8 cellular contexts compared by ENCODE assay signal in the genomic region with DNA sequence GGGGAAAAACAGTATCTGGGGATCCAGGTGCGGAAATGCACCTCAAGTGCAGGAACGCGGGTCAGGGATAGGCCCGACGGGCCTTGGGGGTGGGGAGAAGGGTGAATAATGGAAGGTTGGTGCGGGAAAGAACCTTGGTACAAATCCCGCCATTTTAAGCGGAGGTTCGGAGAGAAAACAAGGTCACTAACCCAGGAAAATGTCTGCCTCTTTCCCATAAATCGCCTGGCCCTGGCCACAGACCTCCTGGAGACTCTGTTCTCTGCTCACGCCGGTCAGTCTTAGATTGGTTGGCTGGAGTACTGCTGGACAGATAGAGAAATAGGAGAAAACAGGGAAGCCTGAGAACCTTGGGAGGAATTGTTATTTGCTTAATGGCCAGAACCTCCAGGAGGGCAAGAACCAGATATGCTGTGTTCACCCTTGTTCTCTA. TPM values are rescaled to one million over a fixed set of nuclear protein-coding genes. Genes with fewer than 3 reads are reported as not detected.
DNase-seq lines count a peak whose midpoint lies in the region; ATAC-seq, FAIRE-seq and TF ChIP-seq lines count a peak whose summit lies in the region.

No MANE protein-coding gene starts in this region.

- H2AFZ ChIP-seq in GM23338, result peak overlapping the region; percentile 1; the same call in 1 of the 2 replicates
- peak overlapping the region; percentile 92; the same call in 1 of the 2 replicates for H2AFZ ChIP-seq in PC-9
- peak overlapping the region; percentile 97 for H2AFZ ChIP-seq in endothelial cell of umbilical vein (ENCODE audit: low read depth, low read length)
- peak overlapping the region; percentile 97 for H2AFZ ChIP-seq in neural cell (ENCODE audit: low read depth, low read length)

- intact Hi-C loops in PC-9 (cut with micrococcal nuclease; ENCODE audit: unreplicated experiment), result loop anchor here (10.0 kb wide), 2 partner anchors 119 to 421 kb away; partner anchors contain the start of gene CD38
- intact Hi-C loops in endothelial cell of umbilical vein (cut with micrococcal nuclease), result loop anchor here (10.0 kb wide), 2 partner anchors 421 to 569 kb away; partner anchors contain the start of gene TAPT1

- peak overlapping the region; percentile 88 for H3K4me3 Mint-ChIP-seq in GM23338

- FAIRE-seq in endothelial cell of umbilical vein (lab: Jason Lieb, UNC), result no peak

- H3K36me3 Mint-ChIP-seq in GM23338 (ENCODE audit: low read depth), result peaks cover 3% of the 10 kb centered on the region; the same call in 2 of the 3 replicates

- peaks cover 34% of the 10 kb centered on the region for H3K4me1 Mint-ChIP-seq in GM23338

- peaks cover 18% of the 10 kb centered on the region; the same call in 1 of the 2 replicates for H3K4me1 ChIP-seq in GM23338 (ENCODE audit: insufficient read depth)
- H3K4me1 ChIP-seq in PC-9 (replicated peaks; ENCODE audit: insufficient read depth), result peaks cover 35% of the 10 kb centered on the region
- peaks cover 29% of the 10 kb centered on the region for H3K4me1 ChIP-seq in endothelial cell of umbilical vein (ENCODE audit: control insufficient read depth, extremely low read depth, insufficient read depth, low read length)

- H3K27ac Mint-ChIP-seq in GM23338, result peak overlapping the region; percentile 100

- no peak for TF ChIP-seq POLR2A in endothelial cell of umbilical vein (IDR thresholded peaks at IDR 0.05; ENCODE audit: low read depth, low read length)

- no peaks in the 10 kb centered on the region for H3K9me2 ChIP-seq in GM23338 (ENCODE audit: insufficient read depth)
- no peaks in the 10 kb centered on the region for H3K9me2 ChIP-seq in PC-9 (ENCODE audit: insufficient read depth)
- H3K9me2 ChIP-seq in neural cell (ENCODE audit: insufficient read depth, low read length), result no peaks in the 10 kb centered on the region

- H3K36me3 ChIP-seq in GM23338 (ENCODE audit: insufficient read depth) (peaks cover 7% of the 10 kb centered on the region; the same call in 1 of the 2 replicates), PC-9 (ENCODE audit: low read depth) (no peaks in the 10 kb centered on the region; the same call in 1 of the 2 replicates), endothelial cell of umbilical vein (ENCODE audit: control insufficient read depth in 2 of 2, extremely low read depth in 1 of 2, insufficient read depth in 2 of 2, low read length in 2 of 2) (no peaks in the 10 kb centered on the region), neural cell (ENCODE audit: insufficient read depth, low read length) (no peaks in the 10 kb centered on the region)

- peaks cover 21% of the 10 kb centered on the region for H3K27me3 Mint-ChIP-seq in GM23338 (ENCODE audit: insufficient read depth, low read depth, poor library complexity)

- DNase-seq in GM23338 (ENCODE audit: low spot score) (peak; percentile 88), PC-9 (no peak), endothelial cell of umbilical vein (ENCODE audit: low read depth, low spot score) (peak; percentile 36), NCI-H2081 (lab: John Stamatoyannopoulos, UW) (no peak), HT-29 (ENCODE audit: low spot score) (no peak)

- peak; percentile 60 for ATAC-seq in GM23338
- no peak for ATAC-seq in GM19467 (IDR thresholded peaks at IDR 0.05; ENCODE audit: unreplicated experiment)
- ATAC-seq in GM21360 (IDR thresholded peaks at IDR 0.05; ENCODE audit: unreplicated experiment), result no peak

- peak overlapping the region; percentile 98 for H3K27ac ChIP-seq in GM23338 (ENCODE audit: low read depth)
- H3K27ac ChIP-seq in PC-9, result peak overlapping the region; percentile 80
- peak overlapping the region; percentile 98 for H3K27ac ChIP-seq in endothelial cell of umbilical vein (ENCODE audit: insufficient read depth, low read depth, low read length)
- H3K27ac ChIP-seq in neural cell (ENCODE audit: low read length), result peak overlapping the region; percentile 98

- H3K79me2 ChIP-seq in GM23338 (replicated peaks; ENCODE audit: insufficient read depth) (peaks cover 33% of the 10 kb centered on the region), PC-9 (ENCODE audit: low read depth) (peaks cover 35% of the 10 kb centered on the region), endothelial cell of umbilical vein (ENCODE audit: control insufficient read depth, insufficient read depth, low read length) (peaks cover 40% of the 10 kb centered on the region), neural cell (replicated peaks; ENCODE audit: insufficient read depth, low read length) (peaks cover 32% of the 10 kb centered on the region)

- POLR2A ChIA-PET in PC-9 (lab: Charles Lee; ENCODE audit: unreplicated experiment) (interaction anchor here (0.7 kb wide), 1 partner anchor 348 kb away, joined by 10 read pairs; no protein-coding TSS in a partner anchor), endothelial cell of umbilical vein (lab: Charles Lee) (no interaction called here)

- H3K4me2 ChIP-seq in GM23338 (peak overlapping the region; percentile 86), PC-9 (peak overlapping the region; percentile 74; the same call in 1 of the 2 replicates), endothelial cell of umbilical vein (ENCODE audit: insufficient read depth, low read length) (peak overlapping the region; percentile 35), neural cell (ENCODE audit: low read length) (peak overlapping the region; percentile 69)

- H3K27me3 ChIP-seq in GM23338 (ENCODE audit: insufficient read depth) (no peaks in the 10 kb centered on the region), PC-9 (ENCODE audit: insufficient read depth, low read depth) (no peaks in the 10 kb centered on the region), endothelial cell of umbilical vein (ENCODE audit: control insufficient read depth in 2 of 2, insufficient read depth in 2 of 2, low read length in 2 of 2) (no peaks in the 10 kb centered on the region), neural cell (ENCODE audit: insufficient read depth, low read depth, low read length) (no peaks in the 10 kb centered on the region)

- no peak for TF ChIP-seq RAD21 in neural cell (conservative IDR thresholded peaks at IDR 0.05)

- H3F3A ChIP-seq in GM23338 (replicated peaks; ENCODE audit: low read depth) (no peaks in the 10 kb centered on the region), PC-9 (ENCODE audit: insufficient read depth, low read depth) (peaks cover 9% of the 10 kb centered on the region), neural cell (ENCODE audit: insufficient read depth, low read length, poor library complexity, severe bottlenecking) (peaks cover 15% of the 10 kb centered on the region)

- no peaks in the 10 kb centered on the region for H3K9me3 Mint-ChIP-seq in GM23338

- no peak for TF ChIP-seq EP300 in neural cell (conservative IDR thresholded peaks at IDR 0.05; ENCODE audit: poor library complexity, severe bottlenecking)

- dilution Hi-C loops in endothelial cell of umbilical vein (cut with MboI; ENCODE audit: extremely low pct_ligation_motif_present, low sequenced_read_pairs), result no loop called here

- BruUV-seq in PC-9 (replicated peaks; lab: Mats Ljungman, UMichigan) (no TSS peak), endothelial cell of umbilical vein (replicated peaks; lab: Mats Ljungman, UMichigan) (no TSS peak)

- no peaks in the 10 kb centered on the region for H4K20me1 ChIP-seq in GM23338 (replicated peaks; ENCODE audit: insufficient read depth)
- H4K20me1 ChIP-seq in PC-9 (ENCODE audit: insufficient read depth), result no peaks in the 10 kb centered on the region
- H4K20me1 ChIP-seq in endothelial cell of umbilical vein (replicated peaks; ENCODE audit: control insufficient read depth, extremely low read depth, insufficient read depth, low read length), result no peaks in the 10 kb centered on the region
- no peaks in the 10 kb centered on the region for H4K20me1 ChIP-seq in neural cell (ENCODE audit: insufficient read depth)

- no peak for TF ChIP-seq CTCF in GM23338 (conservative IDR thresholded peaks at IDR 0.05; ENCODE audit: low read depth in 2 of 2)
- TF ChIP-seq CTCF in PC-9 (conservative IDR thresholded peaks at IDR 0.05), result no peak
- no peak for TF ChIP-seq CTCF in endothelial cell of umbilical vein (IDR thresholded peaks at IDR 0.05; ENCODE audit: extremely low read depth in 1 of 2, insufficient read depth in 1 of 2, low read depth in 1 of 2, low read length in 2 of 2)
- no peak for TF ChIP-seq CTCF in neural cell (IDR thresholded peaks at IDR 0.05; ENCODE audit: poor library complexity, severe bottlenecking)

- no peaks in the 10 kb centered on the region for H3K9me1 ChIP-seq in endothelial cell of umbilical vein (replicated peaks; ENCODE audit: control insufficient read depth, extremely low read depth, insufficient read depth, low read length)

- CTCF ChIA-PET in PC-9 (lab: Charles Lee), result no interaction called here
- CTCF ChIA-PET in endothelial cell of umbilical vein (lab: Charles Lee), result interaction anchor here (0.9 to 2.1 kb wide), 4 partner anchors 8 to 26 kb away, joined by 3 to 8 read pairs (median 6); partner anchors contain the start of gene FAM200B

- H3K9me3 ChIP-seq in PC-9 (ENCODE audit: insufficient read depth, low read depth) (no peaks in the 10 kb centered on the region), endothelial cell of umbilical vein (replicated peaks; ENCODE audit: control insufficient read depth, insufficient read depth, low read length) (no peaks in the 10 kb centered on the region), neural cell (ENCODE audit: low read length) (no peaks in the 10 kb centered on the region)

- H3K4me3 ChIP-seq in GM23338 (peak overlapping the region; percentile 66), PC-9 (peak overlapping the region; percentile 55; the same call in 1 of the 2 replicates), endothelial cell of umbilical vein (replicated peaks in 1 of 3; ENCODE audit: insufficient read depth in 1 of 3, low read depth in 1 of 3, low read length in 3 of 3) (peak overlapping the region in 1 of 3 experiments; percentile 48), neural cell (ENCODE audit: low read length) (peak overlapping the region; percentile 82)

- H3K9ac ChIP-seq in endothelial cell of umbilical vein (replicated peaks; ENCODE audit: extremely low read depth, insufficient read depth, low read length) (peak overlapping the region; percentile 97), neural cell (ENCODE audit: low read length) (peak overlapping the region; percentile 92)

RNA-seq across cellular contexts. Expression of gene FBXL5, which starts 0.9 kb away (rescaled TPM):
- 74.7 and 81.9 TPM in 2 replicates for total RNA-seq in GM23338 (2014; rRNA removed; shearing (Covaris generic))
- polyA plus RNA-seq in GM23338 (2016; fragmentation: Nextera tagmentation; extraction: Ambion mirVana) (55.7 and 58.7 TPM in 2 replicates), endothelial cell of umbilical vein (42.2 and 44.1 TPM in 2 replicates), neural cell (67.3 and 70.6 TPM in 2 replicates)
- total RNA-seq in PC-9 (2021) (40.7 and 45.0 TPM in 2 replicates), endothelial cell of umbilical vein (60.2 and 64.8 TPM in 2 replicates)
- 40.4 and 40.8 TPM in 2 replicates for polyA plus RNA-seq in endothelial cell of umbilical vein (2011; cell fraction: cytosol; rRNA removed)
- polyA plus RNA-seq in endothelial cell of umbilical vein (2011; cell fraction: nucleus; rRNA removed), result 35.5 and 47.9 TPM in 2 replicates
- polyA plus RNA-seq in endothelial cell of umbilical vein (2012), result 43.9 and 62.3 TPM in 2 replicates
- polyA minus RNA-seq in endothelial cell of umbilical vein (75.6 and 101 TPM in 2 replicates), neural cell (192 and 206 TPM in 2 replicates)
- 13.1 TPM for polyA minus RNA-seq in endothelial cell of umbilical vein (2011; cell fraction: cytosol; rRNA and poly(A)+ RNA removed)
- 65.1 and 76.1 TPM in 2 replicates for polyA minus RNA-seq in endothelial cell of umbilical vein (2011; cell fraction: nucleus; rRNA and poly(A)+ RNA removed)
- total RNA-seq in HT-29 (2014; rRNA removed; shearing (Covaris generic)), result 31.0 and 41.4 TPM in 2 replicates

RNA-seq across cellular contexts. Expression of gene FAM200B, which starts 25.6 kb away (rescaled TPM):
- 34.4 and 47.7 TPM in 2 replicates for total RNA-seq in GM23338 (2014; rRNA removed; shearing (Covaris generic))
- polyA plus RNA-seq in GM23338 (2016; fragmentation: Nextera tagmentation; extraction: Ambion mirVana) (77.4 and 88.0 TPM in 2 replicates), endothelial cell of umbilical vein (10.7 and 13.9 TPM in 2 replicates), neural cell (182 and 238 TPM in 2 replicates)
- total RNA-seq in PC-9 (2021) (20.5 and 32.4 TPM in 2 replicates), endothelial cell of umbilical vein (20.6 and 24.6 TPM in 2 replicates)
- polyA plus RNA-seq in endothelial cell of umbilical vein (2011; cell fraction: cytosol; rRNA removed), result 28.5 and 32.3 TPM in 2 replicates
- 20.7 and 29.1 TPM in 2 replicates for polyA plus RNA-seq in endothelial cell of umbilical vein (2011; cell fraction: nucleus; rRNA removed)
- polyA plus RNA-seq in endothelial cell of umbilical vein (2012), result 29.0 and 40.6 TPM in 2 replicates
- polyA minus RNA-seq in endothelial cell of umbilical vein (3.2 and 5.7 TPM in 2 replicates), neural cell (111 and 131 TPM in 2 replicates)
- polyA minus RNA-seq in endothelial cell of umbilical vein (2011; cell fraction: cytosol; rRNA and poly(A)+ RNA removed), result 11.1 TPM
- 8.7 and 11.2 TPM in 2 replicates for polyA minus RNA-seq in endothelial cell of umbilical vein (2011; cell fraction: nucleus; rRNA and poly(A)+ RNA removed)
- 8.2 and 11.2 TPM in 2 replicates for total RNA-seq in HT-29 (2014; rRNA removed; shearing (Covaris generic))

RNA-seq across cellular contexts. Expression of gene BST1, which starts 46.8 kb away (rescaled TPM):
- 1.4 and 1.8 TPM in 2 replicates for total RNA-seq in GM23338 (2014; rRNA removed; shearing (Covaris generic))
- polyA plus RNA-seq in GM23338 (2016; fragmentation: Nextera tagmentation; extraction: Ambion mirVana) (0.99 and 1.3 TPM in 2 replicates), endothelial cell of umbilical vein (14.0 and 14.9 TPM in 2 replicates), neural cell (0.32 and 1.6 TPM in 2 replicates)
- total RNA-seq in PC-9 (2021) (0.31 TPM in 1 of 2 replicates, not detected in the other), endothelial cell of umbilical vein (6.6 and 10.7 TPM in 2 replicates)
- 12.9 and 13.9 TPM in 2 replicates for polyA plus RNA-seq in endothelial cell of umbilical vein (2011; cell fraction: cytosol; rRNA removed)
- 4.9 and 5.7 TPM in 2 replicates for polyA plus RNA-seq in endothelial cell of umbilical vein (2011; cell fraction: nucleus; rRNA removed)
- 16.0 and 18.3 TPM in 2 replicates for polyA plus RNA-seq in endothelial cell of umbilical vein (2012)
- polyA minus RNA-seq in endothelial cell of umbilical vein (3.5 and 6.5 TPM in 2 replicates), neural cell (0.49 and 2.5 TPM in 2 replicates)
- not detected for polyA minus RNA-seq in endothelial cell of umbilical vein (2011; cell fraction: cytosol; rRNA and poly(A)+ RNA removed)
- polyA minus RNA-seq in endothelial cell of umbilical vein (2011; cell fraction: nucleus; rRNA and poly(A)+ RNA removed), result 2.0 and 2.1 TPM in 2 replicates
- total RNA-seq in HT-29 (2014; rRNA removed; shearing (Covaris generic)), result not detected in 2 replicates

Comparison
In these comparisons a context has a peak if more than half of its experiments do, and no peak if none do; other contexts are left out.
1. DNase-seq: peak in GM23338 (single experiment) and endothelial cell of umbilical vein (single experiment); none in PC-9 (0 of 2), NCI-H2081 (0 of 2) and HT-29 (single experiment).
2. H2AFZ ChIP-seq: peak in every context shown above with its lines; median percentile 97 in endothelial cell of umbilical vein; 97 in neural cell; 92 in PC-9; 1 in GM23338.
3. H3K4me2 ChIP-seq: peak in every context shown above with its lines; median percentile 86 in GM23338; 74 in PC-9; 69 in neural cell; 35 in endothelial cell of umbilical vein.
4. Peak in every context shown above with its lines, with median percentiles within 50 percentile points of each other: H3K27ac ChIP-seq.